In genomic region chr16:17306745-17307144, GRCh38 we compare ENCODE assay signal across 22 cellular contexts.
A peak's percentile ranks its signal among the peaks of the same experiment; 100 is the strongest.
DNase-seq lines count a peak whose midpoint lies in the region; ATAC-seq and TF ChIP-seq lines count a peak whose summit lies in the region.
"Had no signal": no experiment of that assay in that cellular context is flagged by ENCODE, and none has a peak within 500 bp of the region (broad histone marks: within the 10 kb centered on the region; RNA-seq: fewer than 3 reads in every experiment).

No MANE protein-coding gene starts in this region.

- intact Hi-C loops in activated naive CD4-positive, alpha-beta T cell treated with anti-CD3 and anti-CD28 coated beads for 36 hours (cut with micrococcal nuclease): no loop called here
- intact Hi-C loops in esophagus muscularis mucosa (cut with DNase I): no loop called here
- intact Hi-C loops in thyroid gland (cut with DNase I): no loop called here

- TF ChIP-seq POLR2A in esophagus muscularis mucosa (IDR thresholded peaks at IDR 0.05; ENCODE audit: low read depth) (no peak), thyroid gland (IDR thresholded peaks at IDR 0.05) (no peak)

- peak; percentile 21 for DNase-seq in activated naive CD4-positive, alpha-beta T cell treated with anti-CD3 and anti-CD28 coated beads for 36 hours
- no peak for DNase-seq in activated naive CD4-positive, alpha-beta T cell (lab: John Stamatoyannopoulos, UW)
- DNase-seq in esophagus muscularis mucosa (ENCODE audit: extremely low spot score) (no peak), thyroid gland (no peak), MV-4-11 (lab: John Stamatoyannopoulos, UW) (no peak), NCI-H2196 (lab: John Stamatoyannopoulos, UW; ENCODE audit: unreplicated experiment) (no peak)
- DNase-seq: BE2C; CD4-positive, alpha-beta T cell; COR-L47; DMS79; H9; HFFc6; KBM-7; MM.1S; NCI-H1092; NCI-H1436; NCI-H187 treated with DMSO at 0.1 percent for 48 hours; NCI-H2227 treated with DMSO at 0.1 percent for 48 hours; NCI-H748 treated with DMSO at 0.1 percent for 48 hours; SHP77 treated with DMSO at 0.1 percent for 48 hours had no signal

- H3K36me3 ChIP-seq in esophagus muscularis mucosa (no peaks in the 10 kb centered on the region), thyroid gland (no peaks in the 10 kb centered on the region)
- H3K36me3 ChIP-seq: BE2C had no signal

- H3K27ac Mint-ChIP-seq in activated naive CD4-positive, alpha-beta T cell treated with anti-CD3 and anti-CD28 coated beads for 36 hours: no peak overlapping the region
- H3K27ac Mint-ChIP-seq in activated T-helper 17 cell treated with anti-CD3 and anti-CD28 coated beads, Interleukin-2, amount 50 U/mL, for 72 hours: no peak overlapping the region
- H3K27ac Mint-ChIP-seq: HFFc6 had no signal

- H3K9me3 ChIP-seq in esophagus muscularis mucosa: no peaks in the 10 kb centered on the region
- no peaks in the 10 kb centered on the region for H3K9me3 ChIP-seq in thyroid gland
- H3K9me3 ChIP-seq: BE2C had no signal

- CTCF ChIA-PET in activated naive CD4-positive, alpha-beta T cell treated with anti-CD3 and anti-CD28 coated beads for 36 hours (lab: Charles Lee): interaction anchor here (0.7 kb wide), 1 partner anchor 231 kb away, joined by 3 read pairs; no protein-coding TSS in a partner anchor

- no peak for TF ChIP-seq EP300 in esophagus muscularis mucosa (IDR thresholded peaks at IDR 0.05)

- no peaks in the 10 kb centered on the region for H3K9me3 Mint-ChIP-seq in activated naive CD4-positive, alpha-beta T cell treated with anti-CD3 and anti-CD28 coated beads for 36 hours
- peaks cover 2% of the 10 kb centered on the region for H3K9me3 Mint-ChIP-seq in activated T-helper 17 cell treated with anti-CD3 and anti-CD28 coated beads, Interleukin-2, amount 50 U/mL, for 72 hours
- H3K9me3 Mint-ChIP-seq: CD4-positive, alpha-beta T cell; H9; HFFc6 had no signal

- H3K4me1 ChIP-seq in esophagus muscularis mucosa: peaks cover 13 to 82% (median 69%) of the 10 kb centered on the region in 4 donors
- H3K4me1 ChIP-seq in thyroid gland: peaks cover 27 to 42% of the 10 kb centered on the region in 2 donors
- H3K4me1 ChIP-seq: BE2C had no signal

- H3K27ac ChIP-seq in esophagus muscularis mucosa (replicated peaks in 1 of 4) (peak overlapping the region in 3 of 4 donors; percentile 91 to 95 (median 92)), thyroid gland (peak overlapping the region in 2 of 3 donors; percentile 13 to 99)
- H3K27ac ChIP-seq: RWPE1 had no signal

- ATAC-seq in activated T-helper 17 cell treated with anti-CD3 and anti-CD28 coated beads, Interleukin-2, amount 50 U/mL, for 72 hours (replicated peaks): peak; percentile 60

- H3K4me3 ChIP-seq in esophagus muscularis mucosa: no peak overlapping the region
- no peak overlapping the region for H3K4me3 ChIP-seq in thyroid gland (replicated peaks in 1 of 3)

- peaks cover 3% of the 10 kb centered on the region for H3K36me3 Mint-ChIP-seq in activated naive CD4-positive, alpha-beta T cell treated with anti-CD3 and anti-CD28 coated beads for 36 hours (ENCODE audit: low read depth)
- H3K36me3 Mint-ChIP-seq in activated T-helper 17 cell treated with anti-CD3 and anti-CD28 coated beads, Interleukin-2, amount 50 U/mL, for 72 hours (ENCODE audit: low read depth): peaks cover 5% of the 10 kb centered on the region

- TF ChIP-seq CTCF in esophagus muscularis mucosa (IDR thresholded peaks at IDR 0.05): no peak
- TF ChIP-seq CTCF in thyroid gland (IDR thresholded peaks at IDR 0.05): no peak

- no peak overlapping the region for H3K4me3 Mint-ChIP-seq in activated naive CD4-positive, alpha-beta T cell treated with anti-CD3 and anti-CD28 coated beads for 36 hours
- H3K4me3 Mint-ChIP-seq in activated T-helper 17 cell treated with anti-CD3 and anti-CD28 coated beads, Interleukin-2, amount 50 U/mL, for 72 hours: no peak overlapping the region
- H3K4me3 Mint-ChIP-seq: CD4-positive, alpha-beta T cell; H9; HFFc6 had no signal

- H3K27me3 ChIP-seq in esophagus muscularis mucosa (no peaks in the 10 kb centered on the region), thyroid gland (no peaks in the 10 kb centered on the region)
- H3K27me3 ChIP-seq: BE2C had no signal

- WGBS in esophagus muscularis mucosa: 93% methylated on average over 3 of the region's 3 CpGs
- WGBS in thyroid gland, 2 donors: 96 to 100% methylated on average over 3 of the region's 3 CpGs

- H3K27me3 Mint-ChIP-seq in activated naive CD4-positive, alpha-beta T cell treated with anti-CD3 and anti-CD28 coated beads for 36 hours (ENCODE audit: low read depth): no peaks in the 10 kb centered on the region
- no peaks in the 10 kb centered on the region for H3K27me3 Mint-ChIP-seq in activated T-helper 17 cell treated with anti-CD3 and anti-CD28 coated beads, Interleukin-2, amount 50 U/mL, for 72 hours
- H3K27me3 Mint-ChIP-seq: CD4-positive, alpha-beta T cell had no signal

- peaks cover 33% of the 10 kb centered on the region for H3K4me1 Mint-ChIP-seq in activated naive CD4-positive, alpha-beta T cell treated with anti-CD3 and anti-CD28 coated beads for 36 hours (ENCODE audit: low read depth)
- H3K4me1 Mint-ChIP-seq in activated T-helper 17 cell treated with anti-CD3 and anti-CD28 coated beads, Interleukin-2, amount 50 U/mL, for 72 hours: peaks cover 26% of the 10 kb centered on the region
